ENCODE assay signal across 1 cellular context in the genomic region with DNA sequence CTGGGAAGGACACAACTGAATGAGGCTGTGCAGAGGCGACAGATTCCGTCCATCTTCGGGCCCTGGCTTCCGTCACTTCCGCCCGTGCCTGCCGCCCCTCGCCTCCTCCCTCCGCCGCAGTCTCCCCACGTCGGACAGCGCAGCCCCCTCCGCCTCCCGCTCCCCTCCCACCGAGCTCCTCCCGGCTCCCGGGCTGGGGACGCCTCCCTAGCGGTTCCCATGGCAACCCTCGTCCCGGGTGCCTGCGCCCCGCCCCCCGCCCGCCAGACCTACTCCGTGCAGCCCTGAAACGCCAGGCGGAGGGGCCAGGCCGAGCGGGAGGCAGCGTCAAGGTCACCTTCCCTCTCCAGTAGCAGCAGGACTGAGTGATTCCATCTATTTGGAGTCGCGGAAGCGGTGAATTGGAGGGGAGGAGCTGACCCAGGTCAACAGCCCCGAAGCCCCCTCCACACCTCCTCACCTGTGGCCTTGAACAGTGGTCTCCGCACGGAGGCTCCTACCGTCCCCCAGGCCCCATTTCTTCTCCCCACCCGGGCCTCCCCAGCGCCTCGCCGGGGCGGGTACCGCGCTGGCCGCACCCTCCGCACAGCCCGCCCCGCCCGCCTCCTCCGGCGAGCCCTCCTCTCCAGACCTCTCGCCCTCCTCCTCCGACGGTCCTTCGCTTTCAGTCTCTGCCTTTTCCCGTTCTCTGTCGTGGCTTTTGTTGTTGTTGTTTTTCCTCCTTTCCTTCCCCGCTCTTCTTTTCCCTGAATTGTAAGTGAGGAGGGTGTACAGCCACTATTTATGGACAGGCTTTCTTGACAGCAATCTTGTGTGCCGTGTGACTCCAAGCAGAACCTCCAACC.
A peak's percentile ranks its signal among the peaks of the same experiment; 100 is the strongest.
TF ChIP-seq lines count a peak whose summit lies in the region.

No MANE protein-coding gene starts in this region.

TF ChIP-seq in HepG2, 621 proteins besides CTCF, POLR2A, EP300 and RAD21 (continued from another document and continues in another):
- TF ChIP-seq HOXA7 (CRISPR knock-in tag; IDR thresholded peaks at IDR 0.05) (no peak), ZNF703 (CRISPR knock-in tag; IDR thresholded peaks at IDR 0.05; ENCODE audit: borderline replicate concordance) (peak; percentile 46; the same call in 1 of the 2 replicates), YEATS2 (CRISPR knock-in tag; IDR thresholded peaks at IDR 0.05; ENCODE audit: borderline replicate concordance) (peak; percentile 88), MAZ (IDR thresholded peaks at IDR 0.05; ENCODE audit: borderline replicate concordance, low read depth, low read length) (peak; percentile 100), MAZ (CRISPR knock-in tag; IDR thresholded peaks at IDR 0.05; ENCODE audit: low read depth) (peak; percentile 100), LCORL (IDR thresholded peaks at IDR 0.05) (no peak), LCORL (CRISPR knock-in tag; IDR thresholded peaks at IDR 0.05) (peak; percentile 100), KDM6A (CRISPR knock-in tag; IDR thresholded peaks at IDR 0.05; ENCODE audit: low read depth) (peak; percentile 98), ZNF567 (CRISPR knock-in tag; IDR thresholded peaks at IDR 0.05; ENCODE audit: borderline replicate concordance) (peak; percentile 84; the same call in 1 of the 2 replicates), ZFP36L1 (CRISPR knock-in tag; IDR thresholded peaks at IDR 0.05) (peak; percentile 86), IKZF4 (CRISPR knock-in tag; IDR thresholded peaks at IDR 0.05; ENCODE audit: borderline replicate concordance, low read depth, not compliant biosample characterization) (no peak), ZNF232 (CRISPR knock-in tag; IDR thresholded peaks at IDR 0.05; ENCODE audit: borderline replicate concordance) (peak; percentile 97; the same call in 1 of the 2 replicates), ZSCAN31 (CRISPR knock-in tag; IDR thresholded peaks at IDR 0.05; ENCODE audit: low read depth) (peak; percentile 99; the same call in 1 of the 2 replicates), TRIM24 (CRISPR knock-in tag; IDR thresholded peaks at IDR 0.05) (no peak), ZSCAN29 (CRISPR knock-in tag; conservative IDR thresholded peaks at IDR 0.05) (peak; percentile 95; the same call in 1 of the 2 replicates), MLLT10 (CRISPR knock-in tag; IDR thresholded peaks at IDR 0.05) (no peak), CENPT (CRISPR knock-in tag; IDR thresholded peaks at IDR 0.05; ENCODE audit: low read depth) (no peak), CHCHD3 (CRISPR knock-in tag; IDR thresholded peaks at IDR 0.05) (peak; percentile 89), ZNF282 (IDR thresholded peaks at IDR 0.05; ENCODE audit: partially characterized antibody) (peak; percentile 68), ZNF331 (CRISPR knock-in tag; IDR thresholded peaks at IDR 0.05) (peak; percentile 97; the same call in 1 of the 2 replicates), ZNF230 (CRISPR knock-in tag; IDR thresholded peaks at IDR 0.05) (peak; percentile 98), ZNF543 (CRISPR knock-in tag; IDR thresholded peaks at IDR 0.05) (peak; percentile 89; the same call in 1 of the 2 replicates), ZNF34 (CRISPR knock-in tag; IDR thresholded peaks at IDR 0.05; ENCODE audit: borderline replicate concordance) (no peak), ZFYVE20 (CRISPR knock-in tag; IDR thresholded peaks at IDR 0.05; ENCODE audit: borderline replicate concordance, low read depth) (0 out of 2 replicates have a peak, but pooled peaks have one; percentile 58), ZNF660 (CRISPR knock-in tag; IDR thresholded peaks at IDR 0.05; ENCODE audit: borderline replicate concordance, low read depth) (no peak; the same call in 1 of the 2 replicates), NFRKB (IDR thresholded peaks at IDR 0.05) (no peak), ZBTB21 (CRISPR knock-in tag; IDR thresholded peaks at IDR 0.05) (peak; percentile 72), TCF12 (IDR thresholded peaks at IDR 0.05) (no peak), TCF12 (CRISPR knock-in tag; IDR thresholded peaks at IDR 0.05) (peak; percentile 67), KLF6 (CRISPR knock-in tag; IDR thresholded peaks at IDR 0.05) (peak; percentile 87), ZBTB38 (CRISPR knock-in tag; IDR thresholded peaks at IDR 0.05) (peak; percentile 88; the same call in 1 of the 2 replicates), POLR2AphosphoS5 (IDR thresholded peaks at IDR 0.05; ENCODE audit: low read depth, low read length) (peak; percentile 88), NONO (IDR thresholded peaks at IDR 0.05) (no peak; the same call in 1 of the 2 replicates), NONO (CRISPR knock-in tag; conservative IDR thresholded peaks at IDR 0.05) (peak; percentile 100), ZNF589 (CRISPR knock-in tag; conservative IDR thresholded peaks at IDR 0.05) (peak; percentile 62)
- TF ChIP-seq, protein P1, sequence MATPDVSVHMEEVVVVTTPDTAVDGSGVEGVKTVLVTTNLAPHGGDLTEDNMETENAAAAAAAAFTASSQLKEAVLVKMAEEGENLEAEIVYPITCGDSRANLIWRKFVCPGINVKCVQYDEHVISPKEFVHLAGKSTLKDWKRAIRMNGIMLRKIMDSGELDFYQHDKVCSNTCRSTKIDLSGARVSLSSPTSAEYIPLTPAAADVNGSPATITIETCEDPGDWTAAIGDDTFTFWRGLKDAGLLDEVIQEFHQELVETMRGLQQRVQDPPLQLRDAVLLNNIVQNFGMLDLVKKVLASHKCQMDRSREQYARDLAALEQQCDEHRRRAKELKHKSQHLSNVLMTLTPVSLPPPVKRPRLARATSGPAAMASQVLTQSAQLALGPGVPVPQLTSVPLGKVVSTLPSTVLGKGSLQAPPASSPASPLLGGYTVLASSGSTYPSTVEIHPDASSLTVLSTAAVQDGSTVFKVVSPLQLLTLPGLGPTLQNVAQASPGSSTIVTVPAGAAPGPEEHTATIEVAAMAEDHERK (CRISPR knock-in tag; IDR thresholded peaks at IDR 0.05; ENCODE audit: low read depth) = peak; percentile 67; the same call in 1 of the 2 replicates
- TF ChIP-seq, protein P2, sequence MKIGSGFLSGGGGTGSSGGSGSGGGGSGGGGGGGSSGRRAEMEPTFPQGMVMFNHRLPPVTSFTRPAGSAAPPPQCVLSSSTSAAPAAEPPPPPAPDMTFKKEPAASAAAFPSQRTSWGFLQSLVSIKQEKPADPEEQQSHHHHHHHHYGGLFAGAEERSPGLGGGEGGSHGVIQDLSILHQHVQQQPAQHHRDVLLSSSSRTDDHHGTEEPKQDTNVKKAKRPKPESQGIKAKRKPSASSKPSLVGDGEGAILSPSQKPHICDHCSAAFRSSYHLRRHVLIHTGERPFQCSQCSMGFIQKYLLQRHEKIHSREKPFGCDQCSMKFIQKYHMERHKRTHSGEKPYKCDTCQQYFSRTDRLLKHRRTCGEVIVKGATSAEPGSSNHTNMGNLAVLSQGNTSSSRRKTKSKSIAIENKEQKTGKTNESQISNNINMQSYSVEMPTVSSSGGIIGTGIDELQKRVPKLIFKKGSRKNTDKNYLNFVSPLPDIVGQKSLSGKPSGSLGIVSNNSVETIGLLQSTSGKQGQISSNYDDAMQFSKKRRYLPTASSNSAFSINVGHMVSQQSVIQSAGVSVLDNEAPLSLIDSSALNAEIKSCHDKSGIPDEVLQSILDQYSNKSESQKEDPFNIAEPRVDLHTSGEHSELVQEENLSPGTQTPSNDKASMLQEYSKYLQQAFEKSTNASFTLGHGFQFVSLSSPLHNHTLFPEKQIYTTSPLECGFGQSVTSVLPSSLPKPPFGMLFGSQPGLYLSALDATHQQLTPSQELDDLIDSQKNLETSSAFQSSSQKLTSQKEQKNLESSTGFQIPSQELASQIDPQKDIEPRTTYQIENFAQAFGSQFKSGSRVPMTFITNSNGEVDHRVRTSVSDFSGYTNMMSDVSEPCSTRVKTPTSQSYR (CRISPR knock-in tag; IDR thresholded peaks at IDR 0.05; ENCODE audit: borderline replicate concordance) = peak; percentile 98
- TF ChIP-seq, protein P3, sequence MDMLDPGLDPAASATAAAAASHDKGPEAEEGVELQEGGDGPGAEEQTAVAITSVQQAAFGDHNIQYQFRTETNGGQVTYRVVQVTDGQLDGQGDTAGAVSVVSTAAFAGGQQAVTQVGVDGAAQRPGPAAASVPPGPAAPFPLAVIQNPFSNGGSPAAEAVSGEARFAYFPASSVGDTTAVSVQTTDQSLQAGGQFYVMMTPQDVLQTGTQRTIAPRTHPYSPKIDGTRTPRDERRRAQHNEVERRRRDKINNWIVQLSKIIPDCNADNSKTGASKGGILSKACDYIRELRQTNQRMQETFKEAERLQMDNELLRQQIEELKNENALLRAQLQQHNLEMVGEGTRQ (IDR thresholded peaks at IDR 0.05; ENCODE audit: low read depth, low read length) = no peak
- TF ChIP-seq, protein P3 (CRISPR knock-in tag; IDR thresholded peaks at IDR 0.05; ENCODE audit: borderline replicate concordance) = peak; percentile 67; the same call in 1 of the 2 replicates
- TF ChIP-seq, protein P4, sequence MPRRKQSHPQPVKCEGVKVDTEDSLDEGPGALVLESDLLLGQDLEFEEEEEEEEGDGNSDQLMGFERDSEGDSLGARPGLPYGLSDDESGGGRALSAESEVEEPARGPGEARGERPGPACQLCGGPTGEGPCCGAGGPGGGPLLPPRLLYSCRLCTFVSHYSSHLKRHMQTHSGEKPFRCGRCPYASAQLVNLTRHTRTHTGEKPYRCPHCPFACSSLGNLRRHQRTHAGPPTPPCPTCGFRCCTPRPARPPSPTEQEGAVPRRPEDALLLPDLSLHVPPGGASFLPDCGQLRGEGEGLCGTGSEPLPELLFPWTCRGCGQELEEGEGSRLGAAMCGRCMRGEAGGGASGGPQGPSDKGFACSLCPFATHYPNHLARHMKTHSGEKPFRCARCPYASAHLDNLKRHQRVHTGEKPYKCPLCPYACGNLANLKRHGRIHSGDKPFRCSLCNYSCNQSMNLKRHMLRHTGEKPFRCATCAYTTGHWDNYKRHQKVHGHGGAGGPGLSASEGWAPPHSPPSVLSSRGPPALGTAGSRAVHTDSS (CRISPR knock-in tag; conservative IDR thresholded peaks at IDR 0.05) = no peak
- TF ChIP-seq, protein P5, sequence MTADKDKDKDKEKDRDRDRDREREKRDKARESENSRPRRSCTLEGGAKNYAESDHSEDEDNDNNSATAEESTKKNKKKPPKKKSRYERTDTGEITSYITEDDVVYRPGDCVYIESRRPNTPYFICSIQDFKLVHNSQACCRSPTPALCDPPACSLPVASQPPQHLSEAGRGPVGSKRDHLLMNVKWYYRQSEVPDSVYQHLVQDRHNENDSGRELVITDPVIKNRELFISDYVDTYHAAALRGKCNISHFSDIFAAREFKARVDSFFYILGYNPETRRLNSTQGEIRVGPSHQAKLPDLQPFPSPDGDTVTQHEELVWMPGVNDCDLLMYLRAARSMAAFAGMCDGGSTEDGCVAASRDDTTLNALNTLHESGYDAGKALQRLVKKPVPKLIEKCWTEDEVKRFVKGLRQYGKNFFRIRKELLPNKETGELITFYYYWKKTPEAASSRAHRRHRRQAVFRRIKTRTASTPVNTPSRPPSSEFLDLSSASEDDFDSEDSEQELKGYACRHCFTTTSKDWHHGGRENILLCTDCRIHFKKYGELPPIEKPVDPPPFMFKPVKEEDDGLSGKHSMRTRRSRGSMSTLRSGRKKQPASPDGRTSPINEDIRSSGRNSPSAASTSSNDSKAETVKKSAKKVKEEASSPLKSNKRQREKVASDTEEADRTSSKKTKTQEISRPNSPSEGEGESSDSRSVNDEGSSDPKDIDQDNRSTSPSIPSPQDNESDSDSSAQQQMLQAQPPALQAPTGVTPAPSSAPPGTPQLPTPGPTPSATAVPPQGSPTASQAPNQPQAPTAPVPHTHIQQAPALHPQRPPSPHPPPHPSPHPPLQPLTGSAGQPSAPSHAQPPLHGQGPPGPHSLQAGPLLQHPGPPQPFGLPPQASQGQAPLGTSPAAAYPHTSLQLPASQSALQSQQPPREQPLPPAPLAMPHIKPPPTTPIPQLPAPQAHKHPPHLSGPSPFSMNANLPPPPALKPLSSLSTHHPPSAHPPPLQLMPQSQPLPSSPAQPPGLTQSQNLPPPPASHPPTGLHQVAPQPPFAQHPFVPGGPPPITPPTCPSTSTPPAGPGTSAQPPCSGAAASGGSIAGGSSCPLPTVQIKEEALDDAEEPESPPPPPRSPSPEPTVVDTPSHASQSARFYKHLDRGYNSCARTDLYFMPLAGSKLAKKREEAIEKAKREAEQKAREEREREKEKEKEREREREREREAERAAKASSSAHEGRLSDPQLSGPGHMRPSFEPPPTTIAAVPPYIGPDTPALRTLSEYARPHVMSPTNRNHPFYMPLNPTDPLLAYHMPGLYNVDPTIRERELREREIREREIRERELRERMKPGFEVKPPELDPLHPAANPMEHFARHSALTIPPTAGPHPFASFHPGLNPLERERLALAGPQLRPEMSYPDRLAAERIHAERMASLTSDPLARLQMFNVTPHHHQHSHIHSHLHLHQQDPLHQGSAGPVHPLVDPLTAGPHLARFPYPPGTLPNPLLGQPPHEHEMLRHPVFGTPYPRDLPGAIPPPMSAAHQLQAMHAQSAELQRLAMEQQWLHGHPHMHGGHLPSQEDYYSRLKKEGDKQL (CRISPR knock-in tag; IDR thresholded peaks at IDR 0.05; ENCODE audit: low read depth) = peak; percentile 79
- TF ChIP-seq, protein P6, sequence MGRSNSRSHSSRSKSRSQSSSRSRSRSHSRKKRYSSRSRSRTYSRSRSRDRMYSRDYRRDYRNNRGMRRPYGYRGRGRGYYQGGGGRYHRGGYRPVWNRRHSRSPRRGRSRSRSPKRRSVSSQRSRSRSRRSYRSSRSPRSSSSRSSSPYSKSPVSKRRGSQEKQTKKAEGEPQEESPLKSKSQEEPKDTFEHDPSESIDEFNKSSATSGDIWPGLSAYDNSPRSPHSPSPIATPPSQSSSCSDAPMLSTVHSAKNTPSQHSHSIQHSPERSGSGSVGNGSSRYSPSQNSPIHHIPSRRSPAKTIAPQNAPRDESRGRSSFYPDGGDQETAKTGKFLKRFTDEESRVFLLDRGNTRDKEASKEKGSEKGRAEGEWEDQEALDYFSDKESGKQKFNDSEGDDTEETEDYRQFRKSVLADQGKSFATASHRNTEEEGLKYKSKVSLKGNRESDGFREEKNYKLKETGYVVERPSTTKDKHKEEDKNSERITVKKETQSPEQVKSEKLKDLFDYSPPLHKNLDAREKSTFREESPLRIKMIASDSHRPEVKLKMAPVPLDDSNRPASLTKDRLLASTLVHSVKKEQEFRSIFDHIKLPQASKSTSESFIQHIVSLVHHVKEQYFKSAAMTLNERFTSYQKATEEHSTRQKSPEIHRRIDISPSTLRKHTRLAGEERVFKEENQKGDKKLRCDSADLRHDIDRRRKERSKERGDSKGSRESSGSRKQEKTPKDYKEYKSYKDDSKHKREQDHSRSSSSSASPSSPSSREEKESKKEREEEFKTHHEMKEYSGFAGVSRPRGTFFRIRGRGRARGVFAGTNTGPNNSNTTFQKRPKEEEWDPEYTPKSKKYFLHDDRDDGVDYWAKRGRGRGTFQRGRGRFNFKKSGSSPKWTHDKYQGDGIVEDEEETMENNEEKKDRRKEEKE (IDR thresholded peaks at IDR 0.05) = no peak
